In genomic region chr4:124710911-124711310, GRCh38 we compare ENCODE assay signal across 9 cellular contexts. TPM values are rescaled to one million over a fixed set of nuclear protein-coding genes. Genes with fewer than 3 reads are reported as not detected.
DNase-seq lines count a peak whose midpoint lies in the region; ATAC-seq, FAIRE-seq and TF ChIP-seq lines count a peak whose summit lies in the region.
"Had no signal": no experiment of that assay in that cellular context is flagged by ENCODE, and none has a peak within 500 bp of the region (broad histone marks: within the 10 kb centered on the region; RNA-seq: fewer than 3 reads in every experiment).

No MANE protein-coding gene starts in this region.

- H3K4me2 ChIP-seq in astrocyte (ENCODE audit: low read length) = peak overlapping the region; percentile 96

- ATAC-seq in GM21390 (IDR thresholded peaks at IDR 0.05; ENCODE audit: unreplicated experiment) = no peak

- H4K20me1 ChIP-seq in astrocyte (ENCODE audit: insufficient read depth, low read length) = peaks cover 43% of the 10 kb centered on the region

- FAIRE-seq in astrocyte (lab: Jason Lieb, UNC) (no peak), kidney (lab: Jason Lieb, UNC) (no peak)

- H3K4me1 ChIP-seq in astrocyte (ENCODE audit: insufficient read depth, low read length) = peaks cover 21% of the 10 kb centered on the region
- H3K4me1 ChIP-seq in kidney (ENCODE audit: control insufficient read depth in 1 of 2, insufficient read depth in 1 of 2, low read depth in 1 of 2, low read length in 2 of 2) = peaks cover 0 to 7% of the 10 kb centered on the region in 2 donors
- peaks cover 5 to 35% (median 18%) of the 10 kb centered on the region in 4 donors for H3K4me1 ChIP-seq in transverse colon

- DNase-seq in NCI-H82 (lab: John Stamatoyannopoulos, UW) = peak; percentile 12
- DNase-seq in NCI-H82 treated with DMSO at 0.1 percent for 48 hours (lab: John Stamatoyannopoulos, UW; ENCODE audit: unreplicated experiment) = no peak
- no peak for DNase-seq in astrocyte (ENCODE audit: low read depth)
- DNase-seq in kidney = no peak
- no peak for DNase-seq in transverse colon
- no peak for DNase-seq in activated CD8-positive, alpha-beta memory T cell treated with anti-CD3 and anti-CD28 coated beads, Interleukin-2, amount 50 U/mL, for 48 hours
- DNase-seq in HFFc6 = no peak

- no peak overlapping the region for H3K4me3 Mint-ChIP-seq in astrocyte (ENCODE audit: unreplicated experiment)
- no peak overlapping the region for H3K4me3 Mint-ChIP-seq in HFFc6
- H3K4me3 Mint-ChIP-seq: CD4-positive, CD25-positive, alpha-beta regulatory T cell had no signal

- in situ Hi-C loops in transverse colon (cut with MboI; ENCODE audit: low pct_ligation_motif_present in 1 of 4, low pct_unique_long_range_greater_than_20kb in 1 of 4, low sequenced_read_pairs in 3 of 4) = loop anchor here in 1 of 4 donors (25.0 kb wide), 2 partner anchors 374 to 1124 kb away; no protein-coding TSS in a partner anchor

- TF ChIP-seq CTCF in astrocyte (IDR thresholded peaks at IDR 0.05; ENCODE audit: insufficient read depth, low read depth, low read length) (no peak), kidney (IDR thresholded peaks at IDR 0.05; ENCODE audit: borderline replicate concordance, extremely low read depth, insufficient read depth) (no peak), transverse colon (IDR thresholded peaks at IDR 0.05) (no peak), HFFc6 (IDR thresholded peaks at IDR 0.05) (no peak)

- TF ChIP-seq EP300 in transverse colon (IDR thresholded peaks at IDR 0.05; ENCODE audit: low read depth) = no peak

- no peak overlapping the region for H3K27ac Mint-ChIP-seq in astrocyte (ENCODE audit: unreplicated experiment)
- H3K27ac Mint-ChIP-seq in HFFc6 = no peak overlapping the region
- H3K27ac Mint-ChIP-seq: CD4-positive, CD25-positive, alpha-beta regulatory T cell had no signal

- H3K9me3 Mint-ChIP-seq in astrocyte (ENCODE audit: unreplicated experiment) (no peaks in the 10 kb centered on the region), HFFc6 (no peaks in the 10 kb centered on the region)

- H3K9me3 ChIP-seq in astrocyte (ENCODE audit: insufficient read depth, low read depth, low read length) (no peaks in the 10 kb centered on the region), kidney (ENCODE audit: control insufficient read depth in 1 of 2, low read length in 2 of 2) (no peaks in the 10 kb centered on the region), transverse colon (no peaks in the 10 kb centered on the region)

- intact Hi-C loops in kidney (cut with DNase I) = no loop called here
- intact Hi-C loops in transverse colon (cut with DNase I; ENCODE audit: low total_unique reads) = no loop called here

- 11 to 18% methylated on average over 3 to 5 of the region's 5 CpGs for WGBS in transverse colon (ENCODE audit: low coverage in 1 of 2), 2 donors

- H3K27ac ChIP-seq in astrocyte (ENCODE audit: low read depth, low read length) (peak overlapping the region; percentile 85), kidney (ENCODE audit: low read depth in 2 of 2, low read length in 2 of 2) (no peak overlapping the region), transverse colon (peak overlapping the region in 3 of 4 donors; percentile 91 to 97 (median 94))

- no peak for TF ChIP-seq POLR2A in transverse colon (IDR thresholded peaks at IDR 0.05)

- no peaks in the 10 kb centered on the region for H3K36me3 ChIP-seq in astrocyte (ENCODE audit: insufficient read depth, low read length)
- H3K36me3 ChIP-seq in kidney (ENCODE audit: control insufficient read depth in 1 of 2, insufficient read depth in 2 of 2, low read length in 2 of 2) = no peaks in the 10 kb centered on the region
- H3K36me3 ChIP-seq in transverse colon = no peaks in the 10 kb centered on the region

- H3K9ac ChIP-seq in astrocyte (ENCODE audit: low read length) = peak overlapping the region; percentile 91
- H3K9ac ChIP-seq in kidney (ENCODE audit: low read length in 2 of 2) = peak overlapping the region in 1 of 2 donors; percentile 70

- H3K4me1 Mint-ChIP-seq in astrocyte (ENCODE audit: low read depth, unreplicated experiment) (peaks cover 24% of the 10 kb centered on the region), HFFc6 (ENCODE audit: low read depth) (peaks cover 34% of the 10 kb centered on the region)

- H2AFZ ChIP-seq in astrocyte (ENCODE audit: low read depth, low read length) = no peak overlapping the region

- H3K27me3 Mint-ChIP-seq in astrocyte (ENCODE audit: low read depth, unreplicated experiment) (no peaks in the 10 kb centered on the region), HFFc6 (ENCODE audit: insufficient read depth) (no peaks in the 10 kb centered on the region; the same call in 1 of the 2 replicates)

- H3K4me3 ChIP-seq in astrocyte (ENCODE audit: insufficient read depth, low read depth, low read length) (peak overlapping the region; percentile 82), kidney (ENCODE audit: low read length in 2 of 2) (peak overlapping the region; percentile 80 to 86), transverse colon (peak overlapping the region in 3 of 4 donors; percentile 76 to 77 (median 76))

- H3K36me3 Mint-ChIP-seq in astrocyte (ENCODE audit: low read depth, unreplicated experiment) (no peaks in the 10 kb centered on the region), HFFc6 (ENCODE audit: low read depth) (peaks cover 24% of the 10 kb centered on the region)
- H3K36me3 Mint-ChIP-seq: CD4-positive, CD25-positive, alpha-beta regulatory T cell had no signal

- peaks cover 60% of the 10 kb centered on the region for H3K79me2 ChIP-seq in astrocyte (ENCODE audit: insufficient read depth, low read length)

- no peaks in the 10 kb centered on the region for H3K27me3 ChIP-seq in astrocyte (ENCODE audit: insufficient read depth, low read length)
- no peaks in the 10 kb centered on the region for H3K27me3 ChIP-seq in transverse colon

RNA-seq across cellular contexts. Expression of gene ANKRD50, which starts 1.6 kb away (rescaled TPM):
- 25.0 and 29.4 TPM in 2 replicates for total RNA-seq in astrocyte
- total RNA-seq in kidney = 12.1 TPM
- 2.7 TPM for polyA plus RNA-seq in kidney (ENCODE audit: insufficient read depth, low read depth, low replicate concordance)
- total RNA-seq in transverse colon = 10 to 100 TPM; 11.9 to 31.8 (median 13.9) TPM
- 10 to 100 TPM; 17.1 to 23.2 (median 18.2) TPM for total RNA-seq in HFFc6 (2021; fragmentation: NEBNext Ultra II Directional; extraction: Animal tissue kit (Norgen Biotek cat#: 25700))

Comparison
In these comparisons a context has a peak if more than half of its experiments do, and no peak if none do; other contexts are left out.
1. H3K27ac ChIP-seq: peak in astrocyte (single experiment) and transverse colon (3 of 4); none in kidney (0 of 2).
2. Peak in every context shown above with its lines, with median percentiles within 50 percentile points of each other: H3K4me3 ChIP-seq.